Comparison of ENCODE assay signal across 1 cellular context in genomic region chr2:229852565-229852964, GRCh38.
A peak's percentile ranks its signal among the peaks of the same experiment; 100 is the strongest.
TF ChIP-seq lines count a peak whose summit lies in the region.

No MANE protein-coding gene starts in this region.

TF ChIP-seq in GM12878, 131 proteins besides CTCF, POLR2A, EP300 and RAD21 (continued from another document):
- TF ChIP-seq, protein P1, sequence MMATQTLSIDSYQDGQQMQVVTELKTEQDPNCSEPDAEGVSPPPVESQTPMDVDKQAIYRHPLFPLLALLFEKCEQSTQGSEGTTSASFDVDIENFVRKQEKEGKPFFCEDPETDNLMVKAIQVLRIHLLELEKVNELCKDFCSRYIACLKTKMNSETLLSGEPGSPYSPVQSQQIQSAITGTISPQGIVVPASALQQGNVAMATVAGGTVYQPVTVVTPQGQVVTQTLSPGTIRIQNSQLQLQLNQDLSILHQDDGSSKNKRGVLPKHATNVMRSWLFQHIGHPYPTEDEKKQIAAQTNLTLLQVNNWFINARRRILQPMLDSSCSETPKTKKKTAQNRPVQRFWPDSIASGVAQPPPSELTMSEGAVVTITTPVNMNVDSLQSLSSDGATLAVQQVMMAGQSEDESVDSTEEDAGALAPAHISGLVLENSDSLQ (IDR thresholded peaks at IDR 0.05) = peak; percentile 50; the same call in 1 of the 2 replicates
- TF ChIP-seq TCF12 (IDR thresholded peaks at IDR 0.05; ENCODE audit: low read depth, low read length) (peak; percentile 80), RUNX3 (IDR thresholded peaks at IDR 0.05; ENCODE audit: low read length) (peak; percentile 28; the same call in 1 of the 2 replicates), SMC3 (IDR thresholded peaks at IDR 0.05; ENCODE audit: borderline replicate concordance, low read length) (no peak), IRF4 (IDR thresholded peaks at IDR 0.05; ENCODE audit: low read depth, low read length) (no peak), CEBPB (IDR thresholded peaks at IDR 0.05; ENCODE audit: borderline replicate concordance in 1 of 2, low read depth in 2 of 2, low read length in 2 of 2) (no peak), HDAC2 (IDR thresholded peaks at IDR 0.05) (no peak)
- TF ChIP-seq, protein P2, sequence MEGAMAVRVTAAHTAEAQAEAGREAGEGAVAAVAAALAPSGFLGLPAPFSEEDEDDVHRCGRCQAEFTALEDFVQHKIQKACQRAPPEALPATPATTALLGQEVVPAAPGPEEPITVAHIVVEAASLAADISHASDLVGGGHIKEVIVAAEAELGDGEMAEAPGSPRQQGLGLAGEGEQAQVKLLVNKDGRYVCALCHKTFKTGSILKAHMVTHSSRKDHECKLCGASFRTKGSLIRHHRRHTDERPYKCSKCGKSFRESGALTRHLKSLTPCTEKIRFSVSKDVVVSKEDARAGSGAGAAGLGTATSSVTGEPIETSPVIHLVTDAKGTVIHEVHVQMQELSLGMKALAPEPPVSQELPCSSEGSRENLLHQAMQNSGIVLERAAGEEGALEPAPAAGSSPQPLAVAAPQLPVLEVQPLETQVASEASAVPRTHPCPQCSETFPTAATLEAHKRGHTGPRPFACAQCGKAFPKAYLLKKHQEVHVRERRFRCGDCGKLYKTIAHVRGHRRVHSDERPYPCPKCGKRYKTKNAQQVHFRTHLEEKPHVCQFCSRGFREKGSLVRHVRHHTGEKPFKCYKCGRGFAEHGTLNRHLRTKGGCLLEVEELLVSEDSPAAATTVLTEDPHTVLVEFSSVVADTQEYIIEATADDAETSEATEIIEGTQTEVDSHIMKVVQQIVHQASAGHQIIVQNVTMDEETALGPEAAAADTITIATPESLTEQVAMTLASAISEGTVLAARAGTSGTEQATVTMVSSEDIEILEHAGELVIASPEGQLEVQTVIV (IDR thresholded peaks at IDR 0.05; ENCODE audit: borderline replicate concordance, partially characterized antibody) = no peak
